Comparison of ENCODE assay signal across 8 cellular contexts in the genomic region with DNA sequence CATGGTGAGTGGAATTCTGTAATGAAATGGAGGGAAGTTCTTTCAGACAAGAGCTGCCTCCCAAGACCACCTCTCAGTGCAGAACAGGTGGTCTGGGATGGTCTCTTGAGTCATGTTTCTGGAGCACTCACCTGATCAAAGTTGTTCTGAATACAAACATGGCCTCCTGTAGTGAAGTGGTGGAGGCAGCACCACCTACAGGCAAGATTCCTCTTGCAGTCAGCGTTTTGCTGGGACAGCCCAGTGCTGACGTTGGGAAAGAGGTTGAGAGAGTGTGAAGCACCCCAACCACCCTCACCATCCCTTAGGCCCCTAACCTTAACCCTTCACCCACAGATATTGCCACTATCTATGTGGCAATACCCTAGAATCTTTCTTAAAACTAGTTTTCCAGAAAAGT.
DNase-seq lines count a peak whose midpoint lies in the region; ATAC-seq and TF ChIP-seq lines count a peak whose summit lies in the region.
"Had no signal": no experiment of that assay in that cellular context is flagged by ENCODE, and none has a peak within 500 bp of the region (broad histone marks: within the 10 kb centered on the region; RNA-seq: fewer than 3 reads in every experiment).

No MANE protein-coding gene starts in this region.

- POLR2A ChIA-PET in HEK293 (lab: Yijun Ruan, JAX): no interaction called here

- CTCF ChIA-PET in HEK293 (lab: Yijun Ruan, JAX): interaction anchor here (0.8 to 3.4 kb wide), 4 partner anchors 11 to 442 kb away, joined by 3 to 12 read pairs (median 3); no protein-coding TSS in a partner anchor

- H3K27ac ChIP-seq in HEK293 (ENCODE audit: extremely low read depth, low read depth, low read length): no peak overlapping the region

- no peak for ATAC-seq in HG03175 (IDR thresholded peaks at IDR 0.05; ENCODE audit: unreplicated experiment)

- H3K4me3 ChIP-seq in GM12865 (ENCODE audit: low read depth, low read length) (no peak overlapping the region), HEK293 (ENCODE audit: low read depth, low read length) (no peak overlapping the region), astrocyte of the spinal cord (ENCODE audit: low read depth, low read length) (no peak overlapping the region)

- H3K36me3 ChIP-seq in HEK293 (ENCODE audit: control insufficient read depth in 2 of 2, insufficient read depth in 1 of 2, low read length in 2 of 2): no peaks in the 10 kb centered on the region

- peak; percentile 36 for TF ChIP-seq CTCF in GM12865 (IDR thresholded peaks at IDR 0.05; ENCODE audit: insufficient read depth, low read depth, low read length, missing control alignments)
- no peak for TF ChIP-seq CTCF in HEK293 (tag by site-specific recombination; IDR thresholded peaks at IDR 0.05)
- TF ChIP-seq CTCF in astrocyte of the spinal cord (IDR thresholded peaks at IDR 0.05; ENCODE audit: low read depth, low read length): peak; percentile 23
- TF ChIP-seq CTCF in neural crest cell (conservative IDR thresholded peaks at IDR 0.05): peak; percentile 39

- DNase-seq in GM12865 (ENCODE audit: low read depth) (peak; percentile 23), astrocyte of the spinal cord (ENCODE audit: low read depth, low spot score) (no peak), neural crest cell (ENCODE audit: low read depth, low spot score) (no peak), GDM1 (lab: John Stamatoyannopoulos, UW) (no peak), NCI-H1436 (lab: John Stamatoyannopoulos, UW) (no peak)
- DNase-seq: NCI-H524 had no signal

- no peak overlapping the region for H3K27ac Mint-ChIP-seq in neural crest cell (ENCODE audit: unreplicated experiment)

- no peaks in the 10 kb centered on the region for H3K9me3 ChIP-seq in HEK293 (ENCODE audit: control insufficient read depth, insufficient read depth, low read depth, low read length)

- peaks cover 86% of the 10 kb centered on the region for H3K27me3 Mint-ChIP-seq in neural crest cell (ENCODE audit: low read depth)

- H3K4me1 ChIP-seq in HEK293 (ENCODE audit: control insufficient read depth, insufficient read depth, low read length): no peaks in the 10 kb centered on the region

- no peaks in the 10 kb centered on the region for H3K36me3 Mint-ChIP-seq in neural crest cell (ENCODE audit: low read depth)

- in situ Hi-C loops in astrocyte of the spinal cord (cut with HindIII; ENCODE audit: low sequenced_read_pairs): no loop called here

- H3K9me3 Mint-ChIP-seq in neural crest cell: no peaks in the 10 kb centered on the region

- H3K4me1 Mint-ChIP-seq in neural crest cell: peaks cover 15% of the 10 kb centered on the region

- H3K4me3 Mint-ChIP-seq in neural crest cell: no peak overlapping the region

TF ChIP-seq in HEK293, 187 proteins besides CTCF, POLR2A, EP300 and RAD21:
- TF ChIP-seq ZNF221 (tag by site-specific recombination; IDR thresholded peaks at IDR 0.05; ENCODE audit: borderline replicate concordance): no peak
- TF ChIP-seq ZNF350 (tag by site-specific recombination; IDR thresholded peaks at IDR 0.05): no peak
- no peak for TF ChIP-seq ZNF146 (tag by site-specific recombination; IDR thresholded peaks at IDR 0.05)
- no peak for TF ChIP-seq HOXC10 (CRISPR knock-in tag; IDR thresholded peaks at IDR 0.05)
- TF ChIP-seq ZNF654 (tag by site-specific recombination; IDR thresholded peaks at IDR 0.05; ENCODE audit: low read depth): peak; percentile 20
